9 cellular contexts compared by ENCODE assay signal in the genomic region with DNA sequence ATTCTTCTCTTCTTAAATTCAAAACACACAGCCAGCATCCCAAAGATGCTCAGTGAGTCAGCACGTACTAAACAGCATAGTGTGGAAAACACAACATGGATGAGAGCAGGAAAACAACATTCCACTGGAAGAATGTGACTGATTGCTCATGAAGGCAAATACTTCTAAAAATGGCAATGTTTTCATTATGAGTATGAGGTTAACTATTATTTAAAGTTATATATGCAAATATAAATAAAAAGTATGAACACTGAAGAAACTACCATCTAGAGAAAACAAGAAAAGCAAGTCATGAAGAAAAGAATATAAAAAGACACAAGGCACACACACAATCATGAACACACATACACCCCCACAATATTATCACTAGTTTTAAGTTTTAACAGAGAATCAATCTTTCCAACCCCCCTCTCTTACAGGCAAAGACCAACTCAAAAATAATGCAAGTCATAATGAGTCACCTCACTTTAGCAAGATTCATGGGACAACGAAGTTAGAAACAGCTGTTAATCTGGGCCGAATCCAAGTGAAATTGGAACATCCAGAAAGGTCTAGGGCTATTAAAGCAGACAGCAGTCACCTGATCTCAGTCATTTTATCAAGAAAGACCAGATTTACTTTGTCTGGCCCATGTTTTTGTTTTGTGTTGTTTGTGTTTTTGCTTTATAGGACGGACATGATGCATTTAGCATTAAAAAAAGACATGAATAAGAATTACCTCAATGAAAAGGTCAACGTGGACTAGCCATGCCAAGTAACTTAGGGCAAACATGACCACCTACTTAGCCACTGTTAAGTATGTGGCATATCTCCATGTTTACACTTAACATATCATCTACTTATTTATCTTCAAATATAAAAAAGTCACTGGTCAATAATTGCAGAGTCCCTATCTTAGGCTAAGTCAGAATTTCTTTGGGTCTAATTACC. TPM values are rescaled to one million over a fixed set of nuclear protein-coding genes. Genes with fewer than 3 reads are reported as not detected.
DNase-seq lines count a peak whose midpoint lies in the region; ATAC-seq and TF ChIP-seq lines count a peak whose summit lies in the region.
"Had no signal": no experiment of that assay in that cellular context is flagged by ENCODE, and none has a peak within 500 bp of the region (broad histone marks: within the 10 kb centered on the region; RNA-seq: fewer than 3 reads in every experiment).

No MANE protein-coding gene starts in this region.

- H3K9me3 Mint-ChIP-seq in natural killer cell: no peaks in the 10 kb centered on the region

- no peak overlapping the region for H3K4me3 Mint-ChIP-seq in natural killer cell

- TF ChIP-seq CTCF in AG04450 (IDR thresholded peaks at IDR 0.05; ENCODE audit: low read depth, low read length) (no peak), natural killer cell (IDR thresholded peaks at IDR 0.05) (no peak)

- DNase-seq in AG04450 (ENCODE audit: low read depth, low spot score): peak; percentile 91
- DNase-seq in NCI-H226: peak; percentile 80
- DNase-seq in mucosa of gallbladder (ENCODE audit: low spot score): peak; percentile 37
- no peak for DNase-seq in putamen (ENCODE audit: low spot score)
- DNase-seq in HEK293T (ENCODE audit: extremely low spot score): no peak
- no peak for DNase-seq in natural killer cell
- no peak for DNase-seq in SW480 (ENCODE audit: low spot score)
- DNase-seq: activated effector memory CD4-positive, alpha-beta T cell treated with anti-CD3 and anti-CD28 coated beads, Interleukin-2, amount 50 U/mL, for 16 hours had no signal

- no peak overlapping the region for H3K9ac ChIP-seq in duodenal mucosa (ENCODE audit: low read depth in 1 of 2, low read length in 2 of 2)

- H3K36me3 Mint-ChIP-seq in natural killer cell: no peaks in the 10 kb centered on the region

- H3K4me1 Mint-ChIP-seq in natural killer cell: peaks cover 13 to 18% of the 10 kb centered on the region in 2 donors

- POLR2A ChIA-PET in AG04450 (lab: Yijun Ruan, JAX): interaction anchor here (0.6 to 1.7 kb wide), 2 partner anchors 19 to 36 kb away, joined by 3 to 12 read pairs; partner anchors contain the start of gene GBE1
- POLR2A ChIA-PET in HEK293T (lab: Yijun Ruan, JAX): no interaction called here

- CTCF ChIA-PET in AG04450 (lab: Charles Lee) (no interaction called here), HEK293T (lab: Yijun Ruan, JAX) (no interaction called here)

- H3K27me3 ChIP-seq in AG04450 (ENCODE audit: control insufficient read depth, insufficient read depth, low read length): no peaks in the 10 kb centered on the region
- no peaks in the 10 kb centered on the region for H3K27me3 ChIP-seq in duodenal mucosa (ENCODE audit: control insufficient read depth in 1 of 2, insufficient read depth in 2 of 2, low read length in 2 of 2)

- no peak overlapping the region for H3K4me3 ChIP-seq in AG04450 (ENCODE audit: low read depth, low read length)
- H3K4me3 ChIP-seq in duodenal mucosa (ENCODE audit: low read depth in 1 of 2, low read length in 2 of 2): no peak overlapping the region

- H3K27ac ChIP-seq in AG04450 (ENCODE audit: low read depth, low read length): peak overlapping the region; percentile 93
- peak overlapping the region; percentile 59 for H3K27ac ChIP-seq in duodenal mucosa (ENCODE audit: low read depth, low read length)

- no peaks in the 10 kb centered on the region for H3K27me3 Mint-ChIP-seq in natural killer cell (ENCODE audit: low read depth in 2 of 2)

- no peaks in the 10 kb centered on the region for H3K36me3 ChIP-seq in duodenal mucosa (ENCODE audit: control insufficient read depth in 1 of 2, insufficient read depth in 2 of 2, low read length in 2 of 2)

- H3K9me3 ChIP-seq in AG04450 (ENCODE audit: control insufficient read depth, insufficient read depth, low read length) (0 out of 2 replicates have a peak, but pooled peaks cover 2% of the 10 kb centered on the region), duodenal mucosa (ENCODE audit: control insufficient read depth in 1 of 2, low read length in 2 of 2) (no peaks in the 10 kb centered on the region)

- intact Hi-C loops in natural killer cell (cut with micrococcal nuclease): no loop called here

- ATAC-seq in natural killer cell: no peak

- H3K4me1 ChIP-seq in duodenal mucosa (ENCODE audit: control insufficient read depth in 1 of 2, insufficient read depth in 2 of 2, low read length in 2 of 2): no peaks in the 10 kb centered on the region

- no peak overlapping the region for H3K27ac Mint-ChIP-seq in natural killer cell

TF ChIP-seq in HEK293T, 16 proteins besides CTCF, POLR2A, EP300 and RAD21:
- TF ChIP-seq FOXA1 (IDR thresholded peaks at IDR 0.05): no peak
- no peak for TF ChIP-seq ARNT (IDR thresholded peaks at IDR 0.05)
- TF ChIP-seq TARDBP (IDR thresholded peaks at IDR 0.05): no peak
- no peak for TF ChIP-seq PKNOX1 (IDR thresholded peaks at IDR 0.05)
- TF ChIP-seq FOXM1 (IDR thresholded peaks at IDR 0.05; ENCODE audit: borderline replicate concordance): no peak
- no peak for TF ChIP-seq ELF4 (IDR thresholded peaks at IDR 0.05)
- TF ChIP-seq SP1 (IDR thresholded peaks at IDR 0.05): no peak
- no peak for TF ChIP-seq HDGF (IDR thresholded peaks at IDR 0.05; ENCODE audit: borderline replicate concordance)
- TF ChIP-seq SUZ12 (IDR thresholded peaks at IDR 0.05): no peak

RNA-seq across cellular contexts. Expression of gene GBE1, which starts 18.1 kb away (rescaled TPM):
- 44.5 and 60.1 TPM in 2 replicates for polyA plus RNA-seq in AG04450 (2011; rRNA removed)
- polyA minus RNA-seq in AG04450 (2011; rRNA and poly(A)+ RNA removed): 28.6 and 59.5 TPM in 2 replicates
- 17.2 TPM for total RNA-seq in mucosa of gallbladder
- total RNA-seq in natural killer cell: 10 to 100 TPM in 1 of 3 donors, 1 to 10 TPM in 2; 8.8 to 11.8 (median 9.7) TPM

Comparison
In these comparisons a context has a peak if more than half of its experiments do, and no peak if none do; other contexts are left out.
1. DNase-seq: peak in AG04450 (single experiment), NCI-H226 (single experiment) and mucosa of gallbladder (single experiment); none in putamen (single experiment), HEK293T (single experiment), natural killer cell (single experiment) and SW480 (single experiment).